In the genomic region with DNA sequence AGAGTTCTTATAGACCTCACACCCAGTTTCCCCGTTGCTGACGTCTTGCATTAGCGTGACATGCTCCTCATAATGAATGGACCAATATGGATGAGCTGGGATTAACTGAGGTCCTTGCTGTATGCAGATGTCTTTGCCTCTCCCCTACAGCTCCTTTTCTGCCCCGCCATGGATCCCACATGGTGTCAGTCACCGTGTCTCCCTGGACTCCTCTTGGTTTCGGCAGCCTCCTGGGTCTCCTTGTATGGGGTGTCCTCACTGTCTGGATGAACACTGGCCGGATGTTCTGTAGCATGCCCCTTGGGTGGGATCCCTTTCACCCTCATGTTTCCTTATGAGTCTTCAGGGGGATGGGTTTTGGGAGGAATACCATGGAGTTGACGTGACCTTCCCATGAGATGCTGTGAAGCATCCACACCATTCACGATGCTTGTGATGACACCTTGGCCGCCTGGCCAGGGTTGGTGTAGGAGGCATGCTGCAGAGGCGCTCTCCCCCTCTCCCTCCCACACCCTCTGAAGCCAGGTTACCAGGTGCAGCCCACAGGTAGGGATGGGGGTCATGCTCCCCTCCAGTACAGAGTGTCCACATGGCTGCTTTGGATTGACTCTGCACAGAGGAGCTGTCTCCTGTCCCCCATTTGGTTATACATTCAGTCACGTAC, we compare ENCODE assay signal across 23 cellular contexts. TPM values are rescaled to one million over a fixed set of nuclear protein-coding genes. Genes with fewer than 3 reads are reported as not detected.
A peak's percentile ranks its signal among the peaks of the same experiment; 100 is the strongest.
DNase-seq lines count a peak whose midpoint lies in the region; ATAC-seq and TF ChIP-seq lines count a peak whose summit lies in the region.
"Had no signal": no experiment of that assay in that cellular context is flagged by ENCODE, and none has a peak within 500 bp of the region (broad histone marks: within the 10 kb centered on the region; RNA-seq: fewer than 3 reads in every experiment).

No MANE protein-coding gene starts in this region.

- no peak overlapping the region for H3K27ac ChIP-seq in heart right ventricle
- peak overlapping the region; percentile 27 for H3K27ac ChIP-seq in naive thymus-derived CD4-positive, alpha-beta T cell (ENCODE audit: low read depth, low read length)
- H3K27ac ChIP-seq in brain microvascular endothelial cell: no peak overlapping the region
- H3K27ac ChIP-seq: GM23248, KMS-11, ovary, SJSA1 had no signal

- peak overlapping the region in 6 of 9 donors; percentile 24 to 89 (median 74) for H3K27ac Mint-ChIP-seq in naive thymus-derived CD4-positive, alpha-beta T cell
- H3K27ac Mint-ChIP-seq: CD14-positive monocyte; natural killer cell treated with Interleukin-12 subunit alpha and Interleukin-12 subunit beta and Interleukin-15 and Interleukin-18, amount 100 ng/mL, for 72 hours had no signal

- H3K27me3 ChIP-seq in heart right ventricle (peaks cover 0 to 4% (median 0%) of the 10 kb centered on the region in 7 donors), brain microvascular endothelial cell (replicated peaks) (peaks cover 11% of the 10 kb centered on the region)
- no peaks in the 10 kb centered on the region for H3K27me3 ChIP-seq in naive thymus-derived CD4-positive, alpha-beta T cell (ENCODE audit: control insufficient read depth in 2 of 2, insufficient read depth in 2 of 2, low read length in 2 of 2)
- H3K27me3 ChIP-seq: ovary, SJSA1 had no signal

- H3K4me1 ChIP-seq in heart right ventricle: peaks cover 23 to 45% (median 30%) of the 10 kb centered on the region in 9 donors
- peaks cover 0 to 7% of the 10 kb centered on the region in 2 donors for H3K4me1 ChIP-seq in naive thymus-derived CD4-positive, alpha-beta T cell (ENCODE audit: control insufficient read depth in 2 of 2, insufficient read depth in 2 of 2, low read length in 2 of 2)
- H3K4me1 ChIP-seq: SJSA1 had no signal

- POLR2A ChIA-PET in naive thymus-derived CD4-positive, alpha-beta T cell (lab: Charles Lee): interaction anchor here (1.1 kb wide), 1 partner anchor 11 kb away, joined by 3 read pairs; no protein-coding TSS in a partner anchor

- peaks cover 0 to 9% (median 0%) of the 10 kb centered on the region in 9 donors for H3K36me3 ChIP-seq in heart right ventricle
- H3K36me3 ChIP-seq in naive thymus-derived CD4-positive, alpha-beta T cell (ENCODE audit: control insufficient read depth in 2 of 3, insufficient read depth in 3 of 3, low read length in 3 of 3): peaks cover 0 to 10% (median 0%) of the 10 kb centered on the region in 3 experiments
- H3K36me3 ChIP-seq in brain microvascular endothelial cell (replicated peaks): no peaks in the 10 kb centered on the region
- H3K36me3 ChIP-seq: ovary had no signal

- H3K4me3 Mint-ChIP-seq in naive thymus-derived CD4-positive, alpha-beta T cell: peak overlapping the region in 1 of 10 donors; percentile 12
- H3K4me3 Mint-ChIP-seq: activated T-helper 1 cell treated with anti-CD3 and anti-CD28 coated beads, Interleukin-12 subunit alpha, Interleukin-12 subunit beta, Interleukin-2, Interleukin-4 antibody, amounts not matched to agents 30 ng/mL and 10 ng/mL and 1 ng/mL, durations not matched to agents 14 hours and 24 hours and 36 hours; CD14-positive monocyte; immature natural killer cell; natural killer cell treated with Interleukin-12 subunit alpha and Interleukin-12 subunit beta and Interleukin-15 and Interleukin-18, amount 100 ng/mL, for 72 hours; stimulated activated effector memory CD8-positive, alpha-beta T cell treated with anti-CD3 and anti-CD28 coated beads, Interleukin-12 subunit alpha, Interleukin-12 subunit beta, amount 100 ng/mL, for 72 hours had no signal

- H3K36me3 Mint-ChIP-seq in naive thymus-derived CD4-positive, alpha-beta T cell: no peaks in the 10 kb centered on the region
- H3K36me3 Mint-ChIP-seq: immature natural killer cell; natural killer cell treated with Interleukin-12 subunit alpha and Interleukin-12 subunit beta and Interleukin-15 and Interleukin-18, amount 100 ng/mL, for 72 hours had no signal

- CTCF ChIA-PET in naive thymus-derived CD4-positive, alpha-beta T cell (lab: Charles Lee): interaction anchor here (1.4 kb wide), 1 partner anchor 14 kb away, joined by 3 read pairs; no protein-coding TSS in a partner anchor

- H3K9me3 Mint-ChIP-seq in naive thymus-derived CD4-positive, alpha-beta T cell: peaks cover 0 to 1% (median 0%) of the 10 kb centered on the region in 11 donors
- H3K9me3 Mint-ChIP-seq: activated T-helper 1 cell treated with anti-CD3 and anti-CD28 coated beads, Interleukin-12 subunit alpha, Interleukin-12 subunit beta, Interleukin-2, Interleukin-4 antibody, amounts not matched to agents 30 ng/mL and 10 ng/mL and 1 ng/mL, durations not matched to agents 14 hours and 24 hours and 36 hours; CD14-positive monocyte; immature natural killer cell; natural killer cell treated with Interleukin-12 subunit alpha and Interleukin-12 subunit beta and Interleukin-15 and Interleukin-18, amount 100 ng/mL, for 72 hours; stimulated activated effector memory CD8-positive, alpha-beta T cell treated with anti-CD3 and anti-CD28 coated beads, Interleukin-12 subunit alpha, Interleukin-12 subunit beta, amount 100 ng/mL, for 72 hours had no signal

- no peaks in the 10 kb centered on the region for H3K27me3 Mint-ChIP-seq in naive thymus-derived CD4-positive, alpha-beta T cell
- H3K27me3 Mint-ChIP-seq: natural killer cell treated with Interleukin-12 subunit alpha and Interleukin-12 subunit beta and Interleukin-15 and Interleukin-18, amount 100 ng/mL, for 72 hours had no signal

- peaks cover 0 to 20% (median 12%) of the 10 kb centered on the region in 7 donors for H3K4me1 Mint-ChIP-seq in naive thymus-derived CD4-positive, alpha-beta T cell

- in situ Hi-C loops in brain microvascular endothelial cell (cut with HindIII; ENCODE audit: low pct_ligation_motif_present, low sequenced_read_pairs): no loop called here

- no peak for ATAC-seq in left ventricle myocardium superior
- no peak for ATAC-seq in heart right ventricle
- no peak for ATAC-seq in naive thymus-derived CD4-positive, alpha-beta T cell
- no peak for ATAC-seq in HG02759 (IDR thresholded peaks at IDR 0.05; ENCODE audit: unreplicated experiment)
- ATAC-seq: left lobe of liver; natural killer cell treated with Interleukin-12 subunit alpha and Interleukin-12 subunit beta and Interleukin-15 and Interleukin-18, amount 100 ng/mL, for 72 hours had no signal

- DNase-seq in NCI-H82 (lab: John Stamatoyannopoulos, UW): peak; percentile 71
- DNase-seq in NCI-H82 treated with DMSO at 0.1 percent for 48 hours (lab: John Stamatoyannopoulos, UW; ENCODE audit: unreplicated experiment): no peak
- peak; percentile 14 for DNase-seq in left ventricle myocardium superior
- no peak for DNase-seq in heart right ventricle
- DNase-seq in naive thymus-derived CD4-positive, alpha-beta T cell: peak in 1 of 9 donors; percentile 3
- DNase-seq in HuH-7.5 (ENCODE audit: low spot score): no peak
- no peak for DNase-seq in brain microvascular endothelial cell
- DNase-seq: activated CD4-positive, CD25-positive, alpha-beta regulatory T cell treated with anti-CD3 and anti-CD28 coated beads, Interleukin-2, amount 50 U/mL, for 72 hours; GM23248; immature natural killer cell; midbrain; MM.1S; NCI-H2081 treated with DMSO at 0.1 percent for 48 hours; retina had no signal

- H3K4me3 ChIP-seq in heart right ventricle: no peak overlapping the region
- no peak overlapping the region for H3K4me3 ChIP-seq in naive thymus-derived CD4-positive, alpha-beta T cell (ENCODE audit: low read length)
- H3K4me3 ChIP-seq in brain microvascular endothelial cell (ENCODE audit: low read depth, low read length): no peak overlapping the region
- H3K4me3 ChIP-seq: GM23248, ovary, SJSA1 had no signal

- WGBS in heart right ventricle, 2 donors: 94 to 95% methylated on average over 12 of the region's 12 CpGs

- intact Hi-C loops in left ventricle myocardium superior (cut with micrococcal nuclease) (no loop called here), heart right ventricle (cut with DNase I) (no loop called here)
- intact Hi-C loops in naive thymus-derived CD4-positive, alpha-beta T cell (cut with micrococcal nuclease): no loop called here

- no peaks in the 10 kb centered on the region for H3K9me3 ChIP-seq in heart right ventricle
- no peaks in the 10 kb centered on the region for H3K9me3 ChIP-seq in naive thymus-derived CD4-positive, alpha-beta T cell (ENCODE audit: control insufficient read depth in 2 of 3, low read length in 3 of 3)
- H3K9me3 ChIP-seq: ovary, SJSA1 had no signal

- TF ChIP-seq CTCF in heart right ventricle (IDR thresholded peaks at IDR 0.05): no peak
- TF ChIP-seq CTCF in brain microvascular endothelial cell (IDR thresholded peaks at IDR 0.05; ENCODE audit: low read depth, low read length, missing control alignments): no peak

RNA-seq across cellular contexts. Expression of a gene that starts 4.4 kb away (rescaled TPM):
- total RNA-seq in left ventricle myocardium superior (1.7 TPM), heart right ventricle (1 to 10 TPM in 7 of 10 donors, under 1 TPM in 3; 0.61 to 1.5 (median 1.2) TPM)
- polyA plus RNA-seq in heart right ventricle: 1 to 10 TPM; 1.0 to 1.4 TPM
- total RNA-seq in naive thymus-derived CD4-positive, alpha-beta T cell: 1 to 10 TPM in 2 of 5 experiments, under 1 TPM in 3; 0.70 to 3.3 (median 0.94) TPM
- not detected for polyA plus RNA-seq in naive thymus-derived CD4-positive, alpha-beta T cell
- polyA plus RNA-seq: CD14-positive monocyte, immature natural killer cell had no signal

RNA-seq across cellular contexts. Expression of a gene that starts 11.5 kb away (rescaled TPM):
- total RNA-seq in left ventricle myocardium superior (11.2 TPM), heart right ventricle (10 to 100 TPM in 9 of 10 donors, 1 to 10 TPM in 1; 9.3 to 20.3 (median 17.2) TPM)
- polyA plus RNA-seq in heart right ventricle: 1 to 10 TPM; 2.8 to 6.7 TPM
- total RNA-seq in naive thymus-derived CD4-positive, alpha-beta T cell: 10 to 100 TPM in 4 of 5 experiments, 1 to 10 TPM in 1; 9.3 to 17.1 (median 10.9) TPM
- 1 to 10 TPM; 5.4 to 5.6 TPM for polyA plus RNA-seq in naive thymus-derived CD4-positive, alpha-beta T cell

RNA-seq across cellular contexts. Expression of a gene that starts 14.1 kb away (rescaled TPM):
- 175 TPM for total RNA-seq in left ventricle myocardium superior
- total RNA-seq in heart right ventricle: 100 to 1,000 TPM; 121 to 207 (median 159) TPM
- 100 to 1,000 TPM; 275 to 474 TPM for polyA plus RNA-seq in heart right ventricle
- total RNA-seq in naive thymus-derived CD4-positive, alpha-beta T cell: 100 to 1,000 TPM; 145 to 309 (median 279) TPM
- polyA plus RNA-seq in naive thymus-derived CD4-positive, alpha-beta T cell: 100 to 1,000 TPM; 278 to 315 TPM

RNA-seq across cellular contexts. Expression of a gene that starts 45.1 kb away (rescaled TPM):
- total RNA-seq in left ventricle myocardium superior (58.6 TPM), heart right ventricle (10 to 100 TPM; 38.0 to 65.2 (median 46.3) TPM)
- polyA plus RNA-seq in heart right ventricle: 100 to 1,000 TPM; 113 to 174 TPM
- total RNA-seq in naive thymus-derived CD4-positive, alpha-beta T cell: 10 to 100 TPM; 34.3 to 79.3 (median 65.2) TPM
- polyA plus RNA-seq in naive thymus-derived CD4-positive, alpha-beta T cell: 100 to 1,000 TPM; 132 to 149 TPM

RNA-seq across cellular contexts. Expression of a gene that starts 51.0 kb away (rescaled TPM):
- 10.5 TPM for total RNA-seq in left ventricle myocardium superior
- 10 to 100 TPM in 1 of 10 donors, 1 to 10 TPM in 9; 5.6 to 10.6 (median 6.3) TPM for total RNA-seq in heart right ventricle
- 10 to 100 TPM; 11.3 to 15.7 TPM for polyA plus RNA-seq in heart right ventricle
- total RNA-seq in naive thymus-derived CD4-positive, alpha-beta T cell: 10 to 100 TPM; 16.8 to 31.8 (median 27.8) TPM
- 10 to 100 TPM; 21.9 to 33.0 TPM for polyA plus RNA-seq in naive thymus-derived CD4-positive, alpha-beta T cell

Comparison
In these comparisons a context has a peak if more than half of its experiments do, and no peak if none do; other contexts are left out.
1. DNase-seq: peak in NCI-H82 (single experiment) and left ventricle myocardium superior (single experiment); none in NCI-H82 treated with DMSO at 0.1 percent for 48 hours (single experiment), heart right ventricle (0 of 2), HuH-7.5 (single experiment) and brain microvascular endothelial cell (single experiment).